In genomic region chr1:10814954-10815862, GRCh38 we compare ENCODE assay signal across 22 cellular contexts. TPM values are rescaled to one million over a fixed set of nuclear protein-coding genes. Genes with fewer than 3 reads are reported as not detected.
DNase-seq lines count a peak whose midpoint lies in the region; ATAC-seq and TF ChIP-seq lines count a peak whose summit lies in the region.
"Had no signal": no experiment of that assay in that cellular context is flagged by ENCODE, and none has a peak within 500 bp of the region (broad histone marks: within the 10 kb centered on the region; RNA-seq: fewer than 3 reads in every experiment).

No MANE protein-coding gene starts in this region.

- DNase-seq in DMS153 treated with DMSO at 0.1 percent for 48 hours (lab: John Stamatoyannopoulos, UW; ENCODE audit: unreplicated experiment) (peak; percentile 27), NCI-H69 (lab: John Stamatoyannopoulos, UW) (peak; percentile 15), neural progenitor cell (ENCODE audit: low spot score) (no peak), iPS-NIHi7 (ENCODE audit: extremely low spot score) (no peak), C1 segment of cervical spinal cord (lab: John Stamatoyannopoulos, UW) (no peak)
- DNase-seq: activated CD4-positive, alpha-beta T cell treated with anti-CD3 and anti-CD28 coated beads, Interleukin-2, amount 10 ng/mL, durations not matched to agents 7 days and 5 days; activated effector memory CD4-positive, alpha-beta T cell treated with anti-CD3 and anti-CD28 coated beads, Interleukin-2, amount 50 U/mL, for 16 hours; CD4-positive, CD25-positive, alpha-beta regulatory T cell; dermis blood vessel endothelial cell; foreskin keratinocyte; IMR-90; left cardiac atrium; MG63; NCI-H1694; NCI-H446 treated with DMSO at 0.1 percent for 48 hours; nucleus accumbens; right cardiac atrium; stimulated activated CD4-positive, alpha-beta T cell treated with anti-CD3 and anti-CD28 coated beads, Interleukin-15, amount 100 ng/mL, for 24 hours had no signal

- H3K9me3 Mint-ChIP-seq in neural progenitor cell = peaks cover 4% of the 10 kb centered on the region
- H3K9me3 Mint-ChIP-seq: activated CD4-positive, alpha-beta T cell treated with anti-CD3 and anti-CD28 coated beads, Interleukin-2, amount 10 ng/mL, durations not matched to agents 7 days and 5 days had no signal

- peaks cover 36% of the 10 kb centered on the region for H3K4me1 Mint-ChIP-seq in neural progenitor cell
- H3K4me1 Mint-ChIP-seq: activated CD4-positive, alpha-beta T cell treated with anti-CD3 and anti-CD28 coated beads, Interleukin-2, amount 10 ng/mL, durations not matched to agents 7 days and 5 days; CD4-positive, CD25-positive, alpha-beta regulatory T cell had no signal

- H3K27me3 Mint-ChIP-seq in neural progenitor cell (ENCODE audit: insufficient read depth, low read depth) = peaks cover 8% of the 10 kb centered on the region

- H3K4me2 ChIP-seq in neural progenitor cell = peak overlapping the region; percentile 10

- H3K27me3 ChIP-seq in esophagus (ENCODE audit: control insufficient read depth in 1 of 2, insufficient read depth in 2 of 2, low read length in 2 of 2) = no peaks in the 10 kb centered on the region
- H3K27me3 ChIP-seq in neural progenitor cell = no peaks in the 10 kb centered on the region
- H3K27me3 ChIP-seq: foreskin keratinocyte, MG63 had no signal

- ATAC-seq in GM18907 (IDR thresholded peaks at IDR 0.05; ENCODE audit: unreplicated experiment) (no peak), HG03565 (IDR thresholded peaks at IDR 0.05; ENCODE audit: unreplicated experiment) (no peak)
- ATAC-seq: foreskin keratinocyte, left cardiac atrium, right cardiac atrium had no signal

- H3K9me3 ChIP-seq in esophagus (ENCODE audit: control insufficient read depth in 2 of 2, insufficient read depth in 1 of 2, low read depth in 1 of 2, low read length in 1 of 2) = no peaks in the 10 kb centered on the region
- no peaks in the 10 kb centered on the region for H3K9me3 ChIP-seq in neural progenitor cell (ENCODE audit: low read depth)
- H3K9me3 ChIP-seq: MG63, suprapubic skin had no signal

- H3K27ac Mint-ChIP-seq in neural progenitor cell = peak overlapping the region; percentile 82
- H3K27ac Mint-ChIP-seq: activated CD4-positive, alpha-beta T cell treated with anti-CD3 and anti-CD28 coated beads, Interleukin-2, amount 10 ng/mL, durations not matched to agents 7 days and 5 days; CD4-positive, CD25-positive, alpha-beta regulatory T cell had no signal

- H3K36me3 ChIP-seq in esophagus (ENCODE audit: control insufficient read depth in 2 of 2, insufficient read depth in 2 of 2, low read length in 1 of 2) = no peaks in the 10 kb centered on the region
- no peaks in the 10 kb centered on the region for H3K36me3 ChIP-seq in neural progenitor cell
- H3K36me3 ChIP-seq: MG63, suprapubic skin had no signal

- H3K4me3 Mint-ChIP-seq in neural progenitor cell = no peak overlapping the region
- H3K4me3 Mint-ChIP-seq: activated CD4-positive, alpha-beta T cell treated with anti-CD3 and anti-CD28 coated beads, Interleukin-2, amount 10 ng/mL, durations not matched to agents 7 days and 5 days; CD4-positive, CD25-positive, alpha-beta regulatory T cell had no signal

- no peak for TF ChIP-seq CTCF in neural progenitor cell (IDR thresholded peaks at IDR 0.05)

- H2AFZ ChIP-seq in neural progenitor cell (replicated peaks) = no peak overlapping the region

- H3F3A ChIP-seq in neural progenitor cell (ENCODE audit: low read depth) = peaks cover 9% of the 10 kb centered on the region

- peak overlapping the region; percentile 81 to 86 for H3K27ac ChIP-seq in esophagus (ENCODE audit: low read depth in 2 of 2, low read length in 1 of 2)
- no peak overlapping the region for H3K27ac ChIP-seq in neural progenitor cell
- H3K27ac ChIP-seq: foreskin keratinocyte, suprapubic skin had no signal

- no peaks in the 10 kb centered on the region for H4K20me1 ChIP-seq in neural progenitor cell (ENCODE audit: low read depth)

- no peaks in the 10 kb centered on the region for H3K79me2 ChIP-seq in neural progenitor cell (ENCODE audit: low read depth)

- H3K4me3 ChIP-seq in esophagus (ENCODE audit: low read depth in 1 of 2, low read length in 2 of 2) (no peak overlapping the region), neural progenitor cell (no peak overlapping the region)
- H3K4me3 ChIP-seq: MG63, suprapubic skin had no signal

- 45 to 53% methylated on average over 15 of the region's 15 CpGs for WGBS in esophagus, 2 donors

- no peaks in the 10 kb centered on the region for H3K36me3 Mint-ChIP-seq in neural progenitor cell
- H3K36me3 Mint-ChIP-seq: CD4-positive, CD25-positive, alpha-beta regulatory T cell had no signal

- no peak overlapping the region for H3K9ac ChIP-seq in neural progenitor cell

- H3K4me1 ChIP-seq in esophagus (ENCODE audit: control insufficient read depth in 2 of 2, insufficient read depth in 2 of 2, low read length in 1 of 2) (peaks cover 8 to 25% of the 10 kb centered on the region in 2 donors), neural progenitor cell (peaks cover 16% of the 10 kb centered on the region)

RNA-seq across cellular contexts. Expression of gene CASZ1, which starts 18.8 kb away (rescaled TPM):
- 10 to 100 TPM; 10.8 to 18.1 TPM for polyA plus RNA-seq in esophagus
- total RNA-seq in neural progenitor cell (ENCODE audit: low replicate concordance) = 3.4 and 10.1 TPM in 2 replicates

Comparison
In these comparisons a context has a peak if more than half of its experiments do, and no peak if none do; other contexts are left out.
1. DNase-seq: peak in DMS153 treated with DMSO at 0.1 percent for 48 hours (single experiment) and NCI-H69 (single experiment); none in neural progenitor cell (single experiment), iPS-NIHi7 (single experiment) and C1 segment of cervical spinal cord (0 of 14).